In the genomic region with DNA sequence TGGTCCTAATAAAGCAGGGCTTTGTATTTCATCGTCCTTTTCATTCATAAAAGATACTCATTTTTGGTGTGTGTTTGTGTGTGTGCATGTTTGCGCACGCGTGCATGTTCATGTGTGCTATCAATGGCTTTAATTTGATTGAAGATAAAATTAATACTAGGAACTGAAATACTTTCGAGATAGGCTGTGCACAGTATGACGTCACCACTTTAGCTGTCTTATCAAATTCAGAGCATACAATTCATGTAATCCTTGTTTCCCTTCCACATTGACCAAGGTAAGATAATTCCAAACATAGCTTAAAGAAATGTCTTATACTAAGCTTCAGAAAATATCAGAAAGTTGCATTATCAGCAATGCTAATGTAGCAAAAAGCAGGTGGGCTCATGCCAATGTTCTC, we compare ENCODE assay signal across 15 cellular contexts.
"Had no signal": no experiment of that assay in that cellular context is flagged by ENCODE, and none has a peak within 500 bp of the region (broad histone marks: within the 10 kb centered on the region; RNA-seq: fewer than 3 reads in every experiment).

No MANE protein-coding gene starts in this region.

- ATAC-seq: body of pancreas had no signal

- DNase-seq: activated gamma-delta T cell treated with Interleukin-2 at 50 U/mL for 16 hours; activated T-cell treated with anti-CD3 and anti-CD28 coated beads, Interleukin-2, amount 50 U/mL, for 1 hour; NCI-H1092; NCI-H187 treated with DMSO at 0.1 percent for 48 hours; NCI-H2227 treated with DMSO at 0.1 percent for 48 hours; NCI-H446; NCI-H510A treated with DMSO at 0.1 percent for 48 hours; Right ventricle myocardium superior; T1000 had no signal

- H3K4me1 ChIP-seq: adrenal gland, body of pancreas, breast epithelium had no signal

- H3K4me3 ChIP-seq: adrenal gland, body of pancreas, breast epithelium, coronary artery had no signal

- H3K27ac ChIP-seq: adrenal gland, body of pancreas, breast epithelium, coronary artery had no signal

- H3K27me3 ChIP-seq: adrenal gland, body of pancreas, breast epithelium had no signal

- H3K36me3 ChIP-seq: adrenal gland, breast epithelium had no signal

- H3K9me3 ChIP-seq: adrenal gland had no signal

- FAIRE-seq: astrocyte, TTC549 had no signal
